17 cellular contexts compared by ENCODE assay signal in genomic region chr6:14263881-14264424, GRCh38.
A peak's percentile ranks its signal among the peaks of the same experiment; 100 is the strongest.
DNase-seq lines count a peak whose midpoint lies in the region; ATAC-seq, FAIRE-seq and TF ChIP-seq lines count a peak whose summit lies in the region.
"Had no signal": no experiment of that assay in that cellular context is flagged by ENCODE, and none has a peak within 500 bp of the region (broad histone marks: within the 10 kb centered on the region; RNA-seq: fewer than 3 reads in every experiment).

No MANE protein-coding gene starts in this region.

- H3K4me3 ChIP-seq in GM12878 (no peak overlapping the region), endodermal cell (ENCODE audit: low read length) (peak overlapping the region; percentile 35), upper lobe of left lung (no peak overlapping the region), hepatocyte (no peak overlapping the region)
- H3K4me3 ChIP-seq: HAP-1 had no signal

- no peak overlapping the region for H3K4me3 Mint-ChIP-seq in endodermal cell
- no peak overlapping the region for H3K4me3 Mint-ChIP-seq in osteocyte (ENCODE audit: unreplicated experiment)
- H3K4me3 Mint-ChIP-seq in mesothelial cell of epicardium, result no peak overlapping the region
- H3K4me3 Mint-ChIP-seq: CD4-positive, alpha-beta memory T cell; HFFc6 had no signal

- H3K27ac Mint-ChIP-seq in endodermal cell (no peak overlapping the region), osteocyte (ENCODE audit: unreplicated experiment) (no peak overlapping the region), mesothelial cell of epicardium (no peak overlapping the region)
- H3K27ac Mint-ChIP-seq: HFFc6 had no signal

- BruUV-seq in GM12878 (replicated peaks; lab: Mats Ljungman, UMichigan), result no TSS peak

- H3K4me2 ChIP-seq in GM12878 (ENCODE audit: control insufficient read depth, insufficient read depth), result no peak overlapping the region
- H3K4me2 ChIP-seq in hepatocyte, result no peak overlapping the region

- RAD21 ChIA-PET in GM12878 (lab: Charles Lee; ENCODE audit: unreplicated experiment), result no interaction called here

- H3K9ac ChIP-seq in GM12878 (ENCODE audit: control insufficient read depth, insufficient read depth, low read length) (no peak overlapping the region), endodermal cell (ENCODE audit: extremely low read depth, low read length, poor library complexity, severe bottlenecking) (no peak overlapping the region)

- TF ChIP-seq CTCF in GM12878 (IDR thresholded peaks at IDR 0.05 in 2 of 3, conservative IDR thresholded peaks at IDR 0.05 in 1 of 3; ENCODE audit: control insufficient read depth in 2 of 3, extremely low read depth in 1 of 3, insufficient read depth in 1 of 3, low read depth in 3 of 3, low read length in 3 of 3) (no peak), endodermal cell (conservative IDR thresholded peaks at IDR 0.05) (no peak), osteocyte (IDR thresholded peaks at IDR 0.05) (no peak), upper lobe of left lung (IDR thresholded peaks at IDR 0.05) (no peak), hepatocyte (IDR thresholded peaks at IDR 0.05; ENCODE audit: poor library complexity) (no peak), mesothelial cell of epicardium (IDR thresholded peaks at IDR 0.05; ENCODE audit: unreplicated experiment) (no peak)

- H4K20me1 ChIP-seq in GM12878 (ENCODE audit: control insufficient read depth, insufficient read depth) (no peaks in the 10 kb centered on the region), hepatocyte (ENCODE audit: insufficient read depth, poor library complexity, severe bottlenecking) (no peaks in the 10 kb centered on the region)

- H3K9me3 Mint-ChIP-seq in endodermal cell, result peaks cover 30% of the 10 kb centered on the region
- H3K9me3 Mint-ChIP-seq in osteocyte (ENCODE audit: unreplicated experiment), result peaks cover 13% of the 10 kb centered on the region
- H3K9me3 Mint-ChIP-seq in mesothelial cell of epicardium, result peaks cover 16% of the 10 kb centered on the region

- H3K27ac ChIP-seq in GM12878 (ENCODE audit: control insufficient read depth, insufficient read depth), result no peak overlapping the region
- no peak overlapping the region for H3K27ac ChIP-seq in endodermal cell (ENCODE audit: low read depth, low read length)
- H3K27ac ChIP-seq in upper lobe of left lung, result no peak overlapping the region
- H3K27ac ChIP-seq in hepatocyte, result no peak overlapping the region
- H3K27ac ChIP-seq: C4-2B, HL-60 had no signal

- 79% methylated on average over 1 of the region's 1 CpG for WGBS in GM12878 (ENCODE audit: insufficient coverage, insufficient replicate concordance, low lambda C conversion rate, missing lambda C conversion rate)
- WGBS in endodermal cell (ENCODE audit: insufficient coverage in 1 of 2, insufficient read length in 1 of 2), 2 experiments, result 95% methylated on average over 1 of the region's 1 CpG; no CpG with 5 or more reads in 1 of the 2 experiments
- WGBS in upper lobe of left lung, 2 donors, result 86 to 100% methylated on average over 1 of the region's 1 CpG
- 93% methylated on average over 1 of the region's 1 CpG for WGBS in hepatocyte (ENCODE audit: low lambda C conversion rate, missing lambda C conversion rate)

- H3K4me1 ChIP-seq in GM12878 (ENCODE audit: control insufficient read depth, insufficient read depth, low read length) (no peaks in the 10 kb centered on the region), endodermal cell (ENCODE audit: control insufficient read depth, insufficient read depth, low read length) (no peaks in the 10 kb centered on the region), upper lobe of left lung (no peaks in the 10 kb centered on the region), hepatocyte (ENCODE audit: insufficient read depth) (no peaks in the 10 kb centered on the region)
- H3K4me1 ChIP-seq: HAP-1 had no signal

- in situ Hi-C loops in GM12878 (cut with MboI), result no loop called here

- H3K27me3 ChIP-seq in GM12878 (replicated peaks in 1 of 2; ENCODE audit: control insufficient read depth in 2 of 2, insufficient read depth in 2 of 2, low read length in 1 of 2) (no peaks in the 10 kb centered on the region), endodermal cell (ENCODE audit: control insufficient read depth, insufficient read depth, low read length, poor library complexity, severe bottlenecking) (peaks cover 20% of the 10 kb centered on the region), upper lobe of left lung (no peaks in the 10 kb centered on the region), hepatocyte (no peaks in the 10 kb centered on the region)
- H3K27me3 ChIP-seq: BE2C had no signal

- no peak for TF ChIP-seq RAD21 in GM12878 (IDR thresholded peaks at IDR 0.05; ENCODE audit: insufficient read depth, low read depth, low read length)

- FAIRE-seq in GM12891 (lab: Jason Lieb, UNC) (peak; percentile 51), GM12878 (lab: Jason Lieb, UNC) (no peak)
- FAIRE-seq: GM19239 had no signal

- ATAC-seq in GM12878 (no peak), upper lobe of left lung (ENCODE audit: low FRiP score in 2 of 2) (no peak)

- no peaks in the 10 kb centered on the region for H3K9me2 ChIP-seq in hepatocyte (replicated peaks; ENCODE audit: insufficient read depth)

- SMC1A ChIA-PET in GM12878 (lab: Charles Lee; ENCODE audit: uncharacterized antibody, unreplicated experiment), result no interaction called here

- H2AFZ ChIP-seq in GM12878 (ENCODE audit: control insufficient read depth, low read depth, low read length), result no peak overlapping the region
- no peak overlapping the region for H2AFZ ChIP-seq in hepatocyte

- CTCF ChIA-PET in GM12878 (lab: Yijun Ruan, JAX), result no interaction called here

- H3K27me3 Mint-ChIP-seq in endodermal cell (ENCODE audit: insufficient read depth), result peaks cover 35% of the 10 kb centered on the region
- peaks cover 26% of the 10 kb centered on the region for H3K27me3 Mint-ChIP-seq in osteocyte (ENCODE audit: unreplicated experiment)
- peaks cover 19% of the 10 kb centered on the region for H3K27me3 Mint-ChIP-seq in mesothelial cell of epicardium (ENCODE audit: low read depth)
- H3K27me3 Mint-ChIP-seq: CD4-positive, alpha-beta memory T cell had no signal

- intact Hi-C loops in GM12878 (cut with micrococcal nuclease; ENCODE audit: unreplicated experiment), result no loop called here

- DNase-seq in GM12891 (ENCODE audit: insufficient read length, low spot score) (no peak), GM12878 (ENCODE audit: low read depth, low spot score) (no peak), endodermal cell (no peak), osteocyte (ENCODE audit: extremely low spot score, unreplicated experiment) (peak; percentile 8), upper lobe of left lung (no peak), hepatocyte (ENCODE audit: low spot score) (no peak), mesothelial cell of epicardium (ENCODE audit: low spot score in 2 of 2, unreplicated experiment in 2 of 2) (no peak)
- DNase-seq: ACHN; BE2C; CD4-positive, alpha-beta memory T cell; DMS79 treated with DMSO at 0.1 percent for 48 hours; GF-D8; HFFc6 had no signal

- POLR2A ChIA-PET in GM12878 (lab: Charles Lee), result no interaction called here

- H3K9me3 ChIP-seq in GM12878 (replicated peaks; ENCODE audit: control insufficient read depth, insufficient read depth, low read length) (peaks cover 2% of the 10 kb centered on the region; the same call in 2 of the 3 replicates), endodermal cell (ENCODE audit: control insufficient read depth, low read length) (peaks cover 43% of the 10 kb centered on the region), upper lobe of left lung (peaks cover 0 to 11% (median 8%) of the 10 kb centered on the region in 4 donors), hepatocyte (ENCODE audit: low read depth) (peaks cover 5% of the 10 kb centered on the region)
- H3K9me3 ChIP-seq: BE2C, HAP-1 had no signal

- H3K4me1 Mint-ChIP-seq in endodermal cell (peaks cover 7% of the 10 kb centered on the region), osteocyte (ENCODE audit: unreplicated experiment) (no peaks in the 10 kb centered on the region), mesothelial cell of epicardium (peaks cover 2% of the 10 kb centered on the region)

- no peak for TF ChIP-seq EP300 in GM12878 (IDR thresholded peaks at IDR 0.05; ENCODE audit: borderline replicate concordance in 1 of 2, control insufficient read depth in 1 of 2, low read depth in 2 of 2, low read length in 2 of 2)
- no peak for TF ChIP-seq EP300 in upper lobe of left lung (IDR thresholded peaks at IDR 0.05)

- no peaks in the 10 kb centered on the region for H3K79me2 ChIP-seq in GM12878 (ENCODE audit: control insufficient read depth, insufficient read depth, low read length)
- H3K79me2 ChIP-seq in hepatocyte, result no peaks in the 10 kb centered on the region

- no peaks in the 10 kb centered on the region for H3K36me3 ChIP-seq in GM12878 (ENCODE audit: control insufficient read depth in 2 of 2, insufficient read depth in 2 of 2, low read length in 1 of 2)
- no peaks in the 10 kb centered on the region for H3K36me3 ChIP-seq in endodermal cell (ENCODE audit: control insufficient read depth, insufficient read depth, low read length)
- H3K36me3 ChIP-seq in upper lobe of left lung, result no peaks in the 10 kb centered on the region
- H3K36me3 ChIP-seq in hepatocyte (replicated peaks; ENCODE audit: insufficient read depth, low read depth), result no peaks in the 10 kb centered on the region
- H3K36me3 ChIP-seq: BE2C, HAP-1 had no signal

- H3K36me3 Mint-ChIP-seq in endodermal cell (ENCODE audit: low read depth), result no peaks in the 10 kb centered on the region
- peaks cover 3% of the 10 kb centered on the region for H3K36me3 Mint-ChIP-seq in osteocyte (ENCODE audit: unreplicated experiment)
- H3K36me3 Mint-ChIP-seq in mesothelial cell of epicardium, result no peaks in the 10 kb centered on the region
- H3K36me3 Mint-ChIP-seq: CD4-positive, alpha-beta memory T cell had no signal

- no peak for TF ChIP-seq POLR2A in GM12891 (IDR thresholded peaks at IDR 0.05; ENCODE audit: low read depth, low read length)
- TF ChIP-seq POLR2A in GM12878 (IDR thresholded peaks at IDR 0.05; ENCODE audit: low read depth, low read length), result no peak
- no peak for TF ChIP-seq POLR2A in upper lobe of left lung (IDR thresholded peaks at IDR 0.05)

TF ChIP-seq in GM12891, 5 proteins besides CTCF, POLR2A, EP300 and RAD21:
- TF ChIP-seq PAX5 (IDR thresholded peaks at IDR 0.05; ENCODE audit: insufficient read depth, low read length, severe bottlenecking) (no peak), POU2F2 (IDR thresholded peaks at IDR 0.05; ENCODE audit: low read depth, low read length) (no peak), POLR2AphosphoS5 (IDR thresholded peaks at IDR 0.05; ENCODE audit: low read depth, low read length) (no peak), TAF1 (IDR thresholded peaks at IDR 0.05; ENCODE audit: low read depth, low read length) (no peak), SPI1 (IDR thresholded peaks at IDR 0.05; ENCODE audit: low read depth, low read length) (no peak)

TF ChIP-seq in GM12878, 131 proteins besides CTCF, POLR2A, EP300 and RAD21:
- no peak for TF ChIP-seq ZZZ3 (IDR thresholded peaks at IDR 0.05; ENCODE audit: control insufficient read depth, insufficient read length, low read depth)
- TF ChIP-seq ZNF217 (IDR thresholded peaks at IDR 0.05), result 0 out of 2 replicates have a peak, but pooled peaks have one; percentile 38
TF ChIP-seq in GM12878: peak in this region for 1.
